In the genomic region with DNA sequence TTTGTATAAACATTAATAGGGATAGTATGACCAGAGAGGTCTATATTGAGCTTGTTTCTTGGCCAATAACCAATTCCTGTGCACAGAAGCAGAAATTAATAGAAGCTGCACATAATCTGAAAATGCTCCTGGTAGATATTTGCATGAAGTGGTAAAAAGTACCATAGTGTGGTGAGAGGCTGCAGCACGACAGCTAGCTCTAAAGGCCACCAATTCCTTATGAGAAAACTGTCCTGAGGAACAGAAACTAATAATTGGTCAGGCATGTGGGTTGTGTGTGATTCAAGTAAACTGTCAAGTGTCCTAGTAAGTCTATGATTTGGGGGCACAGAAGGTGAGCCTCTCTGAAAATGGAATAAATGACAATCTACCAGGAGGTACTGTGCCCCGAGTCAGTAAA, we compare ENCODE assay signal across 2 cellular contexts.
TF ChIP-seq lines count a peak whose summit lies in the region.

No MANE protein-coding gene starts in this region.

TF ChIP-seq in SK-N-SH, 30 proteins besides CTCF, POLR2A, EP300 and RAD21 (continued from another document):
- TF ChIP-seq, protein P1, sequence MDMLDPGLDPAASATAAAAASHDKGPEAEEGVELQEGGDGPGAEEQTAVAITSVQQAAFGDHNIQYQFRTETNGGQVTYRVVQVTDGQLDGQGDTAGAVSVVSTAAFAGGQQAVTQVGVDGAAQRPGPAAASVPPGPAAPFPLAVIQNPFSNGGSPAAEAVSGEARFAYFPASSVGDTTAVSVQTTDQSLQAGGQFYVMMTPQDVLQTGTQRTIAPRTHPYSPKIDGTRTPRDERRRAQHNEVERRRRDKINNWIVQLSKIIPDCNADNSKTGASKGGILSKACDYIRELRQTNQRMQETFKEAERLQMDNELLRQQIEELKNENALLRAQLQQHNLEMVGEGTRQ (IDR thresholded peaks at IDR 0.05; ENCODE audit: borderline replicate concordance, low read depth, low read length): no peak
- no peak for TF ChIP-seq EZH2phosphoT487 (IDR thresholded peaks at IDR 0.05; ENCODE audit: borderline replicate concordance, low read depth)

TF ChIP-seq in WTC11, 78 proteins besides CTCF, POLR2A, EP300 and RAD21 (continued from another document):
- TF ChIP-seq, protein P2, sequence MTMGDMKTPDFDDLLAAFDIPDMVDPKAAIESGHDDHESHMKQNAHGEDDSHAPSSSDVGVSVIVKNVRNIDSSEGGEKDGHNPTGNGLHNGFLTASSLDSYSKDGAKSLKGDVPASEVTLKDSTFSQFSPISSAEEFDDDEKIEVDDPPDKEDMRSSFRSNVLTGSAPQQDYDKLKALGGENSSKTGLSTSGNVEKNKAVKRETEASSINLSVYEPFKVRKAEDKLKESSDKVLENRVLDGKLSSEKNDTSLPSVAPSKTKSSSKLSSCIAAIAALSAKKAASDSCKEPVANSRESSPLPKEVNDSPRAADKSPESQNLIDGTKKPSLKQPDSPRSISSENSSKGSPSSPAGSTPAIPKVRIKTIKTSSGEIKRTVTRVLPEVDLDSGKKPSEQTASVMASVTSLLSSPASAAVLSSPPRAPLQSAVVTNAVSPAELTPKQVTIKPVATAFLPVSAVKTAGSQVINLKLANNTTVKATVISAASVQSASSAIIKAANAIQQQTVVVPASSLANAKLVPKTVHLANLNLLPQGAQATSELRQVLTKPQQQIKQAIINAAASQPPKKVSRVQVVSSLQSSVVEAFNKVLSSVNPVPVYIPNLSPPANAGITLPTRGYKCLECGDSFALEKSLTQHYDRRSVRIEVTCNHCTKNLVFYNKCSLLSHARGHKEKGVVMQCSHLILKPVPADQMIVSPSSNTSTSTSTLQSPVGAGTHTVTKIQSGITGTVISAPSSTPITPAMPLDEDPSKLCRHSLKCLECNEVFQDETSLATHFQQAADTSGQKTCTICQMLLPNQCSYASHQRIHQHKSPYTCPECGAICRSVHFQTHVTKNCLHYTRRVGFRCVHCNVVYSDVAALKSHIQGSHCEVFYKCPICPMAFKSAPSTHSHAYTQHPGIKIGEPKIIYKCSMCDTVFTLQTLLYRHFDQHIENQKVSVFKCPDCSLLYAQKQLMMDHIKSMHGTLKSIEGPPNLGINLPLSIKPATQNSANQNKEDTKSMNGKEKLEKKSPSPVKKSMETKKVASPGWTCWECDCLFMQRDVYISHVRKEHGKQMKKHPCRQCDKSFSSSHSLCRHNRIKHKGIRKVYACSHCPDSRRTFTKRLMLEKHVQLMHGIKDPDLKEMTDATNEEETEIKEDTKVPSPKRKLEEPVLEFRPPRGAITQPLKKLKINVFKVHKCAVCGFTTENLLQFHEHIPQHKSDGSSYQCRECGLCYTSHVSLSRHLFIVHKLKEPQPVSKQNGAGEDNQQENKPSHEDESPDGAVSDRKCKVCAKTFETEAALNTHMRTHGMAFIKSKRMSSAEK (CRISPR knock-in tag; IDR thresholded peaks at IDR 0.05; ENCODE audit: borderline replicate concordance): no peak
- no peak for TF ChIP-seq TP53 (CRISPR knock-in tag; IDR thresholded peaks at IDR 0.05)
- TF ChIP-seq, protein P3, sequence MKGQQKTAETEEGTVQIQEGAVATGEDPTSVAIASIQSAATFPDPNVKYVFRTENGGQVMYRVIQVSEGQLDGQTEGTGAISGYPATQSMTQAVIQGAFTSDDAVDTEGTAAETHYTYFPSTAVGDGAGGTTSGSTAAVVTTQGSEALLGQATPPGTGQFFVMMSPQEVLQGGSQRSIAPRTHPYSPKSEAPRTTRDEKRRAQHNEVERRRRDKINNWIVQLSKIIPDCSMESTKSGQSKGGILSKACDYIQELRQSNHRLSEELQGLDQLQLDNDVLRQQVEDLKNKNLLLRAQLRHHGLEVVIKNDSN (CRISPR knock-in tag; IDR thresholded peaks at IDR 0.05): no peak
- TF ChIP-seq RORB (CRISPR knock-in tag; IDR thresholded peaks at IDR 0.05): no peak
- no peak for TF ChIP-seq EMX1 (CRISPR knock-in tag; IDR thresholded peaks at IDR 0.05)
- no peak for TF ChIP-seq ESRRA (CRISPR knock-in tag; IDR thresholded peaks at IDR 0.05; ENCODE audit: borderline replicate concordance)
- TF ChIP-seq, protein P4, sequence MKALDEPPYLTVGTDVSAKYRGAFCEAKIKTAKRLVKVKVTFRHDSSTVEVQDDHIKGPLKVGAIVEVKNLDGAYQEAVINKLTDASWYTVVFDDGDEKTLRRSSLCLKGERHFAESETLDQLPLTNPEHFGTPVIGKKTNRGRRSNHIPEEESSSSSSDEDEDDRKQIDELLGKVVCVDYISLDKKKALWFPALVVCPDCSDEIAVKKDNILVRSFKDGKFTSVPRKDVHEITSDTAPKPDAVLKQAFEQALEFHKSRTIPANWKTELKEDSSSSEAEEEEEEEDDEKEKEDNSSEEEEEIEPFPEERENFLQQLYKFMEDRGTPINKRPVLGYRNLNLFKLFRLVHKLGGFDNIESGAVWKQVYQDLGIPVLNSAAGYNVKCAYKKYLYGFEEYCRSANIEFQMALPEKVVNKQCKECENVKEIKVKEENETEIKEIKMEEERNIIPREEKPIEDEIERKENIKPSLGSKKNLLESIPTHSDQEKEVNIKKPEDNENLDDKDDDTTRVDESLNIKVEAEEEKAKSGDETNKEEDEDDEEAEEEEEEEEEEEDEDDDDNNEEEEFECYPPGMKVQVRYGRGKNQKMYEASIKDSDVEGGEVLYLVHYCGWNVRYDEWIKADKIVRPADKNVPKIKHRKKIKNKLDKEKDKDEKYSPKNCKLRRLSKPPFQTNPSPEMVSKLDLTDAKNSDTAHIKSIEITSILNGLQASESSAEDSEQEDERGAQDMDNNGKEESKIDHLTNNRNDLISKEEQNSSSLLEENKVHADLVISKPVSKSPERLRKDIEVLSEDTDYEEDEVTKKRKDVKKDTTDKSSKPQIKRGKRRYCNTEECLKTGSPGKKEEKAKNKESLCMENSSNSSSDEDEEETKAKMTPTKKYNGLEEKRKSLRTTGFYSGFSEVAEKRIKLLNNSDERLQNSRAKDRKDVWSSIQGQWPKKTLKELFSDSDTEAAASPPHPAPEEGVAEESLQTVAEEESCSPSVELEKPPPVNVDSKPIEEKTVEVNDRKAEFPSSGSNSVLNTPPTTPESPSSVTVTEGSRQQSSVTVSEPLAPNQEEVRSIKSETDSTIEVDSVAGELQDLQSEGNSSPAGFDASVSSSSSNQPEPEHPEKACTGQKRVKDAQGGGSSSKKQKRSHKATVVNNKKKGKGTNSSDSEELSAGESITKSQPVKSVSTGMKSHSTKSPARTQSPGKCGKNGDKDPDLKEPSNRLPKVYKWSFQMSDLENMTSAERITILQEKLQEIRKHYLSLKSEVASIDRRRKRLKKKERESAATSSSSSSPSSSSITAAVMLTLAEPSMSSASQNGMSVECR (CRISPR knock-in tag; IDR thresholded peaks at IDR 0.05; ENCODE audit: borderline replicate concordance): no peak
- no peak for TF ChIP-seq NFATC4 (CRISPR knock-in tag; IDR thresholded peaks at IDR 0.05)
- TF ChIP-seq, protein P5, sequence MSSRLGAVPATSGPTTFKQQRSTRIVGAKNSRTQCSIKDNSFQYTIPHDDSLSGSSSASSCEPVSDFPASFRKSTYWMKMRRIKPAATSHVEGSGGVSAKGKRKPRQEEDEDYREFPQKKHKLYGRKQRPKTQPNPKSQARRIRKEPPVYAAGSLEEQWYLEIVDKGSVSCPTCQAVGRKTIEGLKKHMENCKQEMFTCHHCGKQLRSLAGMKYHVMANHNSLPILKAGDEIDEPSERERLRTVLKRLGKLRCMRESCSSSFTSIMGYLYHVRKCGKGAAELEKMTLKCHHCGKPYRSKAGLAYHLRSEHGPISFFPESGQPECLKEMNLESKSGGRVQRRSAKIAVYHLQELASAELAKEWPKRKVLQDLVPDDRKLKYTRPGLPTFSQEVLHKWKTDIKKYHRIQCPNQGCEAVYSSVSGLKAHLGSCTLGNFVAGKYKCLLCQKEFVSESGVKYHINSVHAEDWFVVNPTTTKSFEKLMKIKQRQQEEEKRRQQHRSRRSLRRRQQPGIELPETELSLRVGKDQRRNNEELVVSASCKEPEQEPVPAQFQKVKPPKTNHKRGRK (CRISPR knock-in tag; IDR thresholded peaks at IDR 0.05; ENCODE audit: borderline replicate concordance): no peak
- TF ChIP-seq, protein P6, sequence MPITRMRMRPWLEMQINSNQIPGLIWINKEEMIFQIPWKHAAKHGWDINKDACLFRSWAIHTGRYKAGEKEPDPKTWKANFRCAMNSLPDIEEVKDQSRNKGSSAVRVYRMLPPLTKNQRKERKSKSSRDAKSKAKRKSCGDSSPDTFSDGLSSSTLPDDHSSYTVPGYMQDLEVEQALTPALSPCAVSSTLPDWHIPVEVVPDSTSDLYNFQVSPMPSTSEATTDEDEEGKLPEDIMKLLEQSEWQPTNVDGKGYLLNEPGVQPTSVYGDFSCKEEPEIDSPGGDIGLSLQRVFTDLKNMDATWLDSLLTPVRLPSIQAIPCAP (CRISPR knock-in tag; IDR thresholded peaks at IDR 0.05): no peak
- TF ChIP-seq NR1H2 (CRISPR knock-in tag; IDR thresholded peaks at IDR 0.05): no peak
- TF ChIP-seq, protein P7, sequence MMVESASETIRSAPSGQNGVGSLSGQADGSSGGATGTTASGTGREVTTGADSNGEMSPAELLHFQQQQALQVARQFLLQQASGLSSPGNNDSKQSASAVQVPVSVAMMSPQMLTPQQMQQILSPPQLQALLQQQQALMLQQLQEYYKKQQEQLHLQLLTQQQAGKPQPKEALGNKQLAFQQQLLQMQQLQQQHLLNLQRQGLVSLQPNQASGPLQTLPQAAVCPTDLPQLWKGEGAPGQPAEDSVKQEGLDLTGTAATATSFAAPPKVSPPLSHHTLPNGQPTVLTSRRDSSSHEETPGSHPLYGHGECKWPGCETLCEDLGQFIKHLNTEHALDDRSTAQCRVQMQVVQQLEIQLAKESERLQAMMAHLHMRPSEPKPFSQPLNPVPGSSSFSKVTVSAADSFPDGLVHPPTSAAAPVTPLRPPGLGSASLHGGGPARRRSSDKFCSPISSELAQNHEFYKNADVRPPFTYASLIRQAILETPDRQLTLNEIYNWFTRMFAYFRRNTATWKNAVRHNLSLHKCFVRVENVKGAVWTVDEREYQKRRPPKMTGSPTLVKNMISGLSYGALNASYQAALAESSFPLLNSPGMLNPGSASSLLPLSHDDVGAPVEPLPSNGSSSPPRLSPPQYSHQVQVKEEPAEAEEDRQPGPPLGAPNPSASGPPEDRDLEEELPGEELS (CRISPR knock-in tag; IDR thresholded peaks at IDR 0.05): no peak
- TF ChIP-seq, protein P8, sequence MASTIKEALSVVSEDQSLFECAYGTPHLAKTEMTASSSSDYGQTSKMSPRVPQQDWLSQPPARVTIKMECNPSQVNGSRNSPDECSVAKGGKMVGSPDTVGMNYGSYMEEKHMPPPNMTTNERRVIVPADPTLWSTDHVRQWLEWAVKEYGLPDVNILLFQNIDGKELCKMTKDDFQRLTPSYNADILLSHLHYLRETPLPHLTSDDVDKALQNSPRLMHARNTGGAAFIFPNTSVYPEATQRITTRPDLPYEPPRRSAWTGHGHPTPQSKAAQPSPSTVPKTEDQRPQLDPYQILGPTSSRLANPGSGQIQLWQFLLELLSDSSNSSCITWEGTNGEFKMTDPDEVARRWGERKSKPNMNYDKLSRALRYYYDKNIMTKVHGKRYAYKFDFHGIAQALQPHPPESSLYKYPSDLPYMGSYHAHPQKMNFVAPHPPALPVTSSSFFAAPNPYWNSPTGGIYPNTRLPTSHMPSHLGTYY (CRISPR knock-in tag; IDR thresholded peaks at IDR 0.05): no peak
TF ChIP-seq in WTC11: peak in this region for 0.
